In the genomic region with DNA sequence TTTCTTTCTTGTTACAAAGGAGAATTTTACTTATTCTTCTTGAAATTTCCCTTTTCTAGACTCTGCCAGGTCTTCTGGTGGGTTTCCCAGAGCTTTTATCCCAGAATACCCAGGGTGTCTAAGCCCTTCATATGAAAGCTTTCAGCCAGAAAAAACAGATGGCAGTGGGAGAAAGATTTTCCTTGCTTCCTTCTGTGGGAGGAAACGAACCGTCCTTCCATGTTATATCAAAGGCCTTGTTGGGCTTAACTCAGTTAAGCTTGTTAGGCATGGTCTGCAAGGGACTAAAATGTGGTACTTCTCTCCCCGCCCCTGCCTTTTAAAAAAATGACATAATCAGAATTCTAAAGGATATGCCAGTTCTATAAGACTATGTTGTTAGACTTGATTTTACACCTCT, we compare ENCODE assay signal across 20 cellular contexts. TPM values are rescaled to one million over a fixed set of nuclear protein-coding genes. Genes with fewer than 3 reads are reported as not detected.
DNase-seq lines count a peak whose midpoint lies in the region; TF ChIP-seq lines count a peak whose summit lies in the region.
"Had no signal": no experiment of that assay in that cellular context is flagged by ENCODE, and none has a peak within 500 bp of the region (broad histone marks: within the 10 kb centered on the region; RNA-seq: fewer than 3 reads in every experiment).

No MANE protein-coding gene starts in this region.

- no peak overlapping the region for H3K4me3 Mint-ChIP-seq in activated CD4-positive, alpha-beta T cell treated with anti-CD3 and anti-CD28 coated beads, Interleukin-2, amount 10 ng/mL, durations not matched to agents 24 days and 14 days

- no peaks in the 10 kb centered on the region for H4K20me1 ChIP-seq in osteoblast (ENCODE audit: insufficient read depth, low read length)

- intact Hi-C loops in lower leg skin (cut with DNase I; ENCODE audit: low total_unique reads), result no loop called here
- intact Hi-C loops in activated CD4-positive, alpha-beta T cell treated with anti-CD3 and anti-CD28 coated beads, Interleukin-2, amount 10 ng/mL, durations not matched to agents 24 days and 14 days (cut with micrococcal nuclease), result no loop called here

- H3K9me3 ChIP-seq in WERI-Rb-1 (ENCODE audit: severe bottlenecking), result no peaks in the 10 kb centered on the region
- no peaks in the 10 kb centered on the region for H3K9me3 ChIP-seq in osteoblast (ENCODE audit: low read depth, low read length)

- TF ChIP-seq CTCF in WERI-Rb-1 (IDR thresholded peaks at IDR 0.05; ENCODE audit: low read depth, low read length) (no peak), osteoblast (IDR thresholded peaks at IDR 0.05; ENCODE audit: extremely low read depth, low read depth, low read length) (no peak), lower leg skin (IDR thresholded peaks at IDR 0.05) (no peak)

- DNase-seq in Ammon's horn (ENCODE audit: low spot score), result peak; percentile 16
- peak; percentile 49 for DNase-seq in NCI-H2171 treated with DMSO at 0.1 percent for 48 hours (lab: John Stamatoyannopoulos, UW)
- DNase-seq in WERI-Rb-1, result peak; percentile 26
- peak; percentile 3 for DNase-seq in medulla oblongata (ENCODE audit: extremely low spot score)
- no peak for DNase-seq in osteoblast (ENCODE audit: insufficient read length, low spot score, missing footprints)
- no peak for DNase-seq in lower leg skin (ENCODE audit: low spot score in 2 of 2)
- no peak for DNase-seq in LoVo (ENCODE audit: low spot score)
- no peak for DNase-seq in activated CD4-positive, alpha-beta T cell treated with anti-CD3 and anti-CD28 coated beads, Interleukin-2, amount 10 ng/mL, durations not matched to agents 24 days and 14 days
- DNase-seq: 8988T, ACHN, Calu3, NCI-H1092, NCI-H1417 treated with DMSO at 0.1 percent for 48 hours, NCI-H1694 treated with DMSO at 0.1 percent for 48 hours, NCI-H2081, NCI-H524 treated with DMSO at 0.1 percent for 48 hours, NCI-H774, SHP77 had no signal

- H3K27ac ChIP-seq in WERI-Rb-1 (no peak overlapping the region), osteoblast (ENCODE audit: low read depth, low read length) (no peak overlapping the region)
- H3K27ac ChIP-seq: HL-60, RWPE1 had no signal

- peaks cover 9% of the 10 kb centered on the region for H3K4me1 ChIP-seq in osteoblast (ENCODE audit: insufficient read depth, low read length)

- H3K9me3 Mint-ChIP-seq in activated CD4-positive, alpha-beta T cell treated with anti-CD3 and anti-CD28 coated beads, Interleukin-2, amount 10 ng/mL, durations not matched to agents 24 days and 14 days, result no peaks in the 10 kb centered on the region

- H3K27me3 ChIP-seq in WERI-Rb-1 (ENCODE audit: insufficient read depth, low read depth, severe bottlenecking), result no peaks in the 10 kb centered on the region
- H3K27me3 ChIP-seq in osteoblast (ENCODE audit: insufficient read depth, low read length), result peaks cover 3% of the 10 kb centered on the region

- H3K27me3 Mint-ChIP-seq in activated CD4-positive, alpha-beta T cell treated with anti-CD3 and anti-CD28 coated beads, Interleukin-2, amount 10 ng/mL, durations not matched to agents 24 days and 14 days, result no peaks in the 10 kb centered on the region

- H3K4me2 ChIP-seq in osteoblast (ENCODE audit: insufficient read depth, low read length), result no peak overlapping the region

- no peaks in the 10 kb centered on the region for H3K36me3 Mint-ChIP-seq in activated CD4-positive, alpha-beta T cell treated with anti-CD3 and anti-CD28 coated beads, Interleukin-2, amount 10 ng/mL, durations not matched to agents 24 days and 14 days (ENCODE audit: low read depth)

- no peaks in the 10 kb centered on the region for H3K4me1 Mint-ChIP-seq in activated CD4-positive, alpha-beta T cell treated with anti-CD3 and anti-CD28 coated beads, Interleukin-2, amount 10 ng/mL, durations not matched to agents 24 days and 14 days

- no peak for TF ChIP-seq POLR2A in lower leg skin (IDR thresholded peaks at IDR 0.05)

- H3K79me2 ChIP-seq in osteoblast (ENCODE audit: insufficient read depth, low read length), result no peaks in the 10 kb centered on the region

- 86 to 96% methylated on average over 3 of the region's 3 CpGs for WGBS in lower leg skin, 2 donors

- H3K36me3 ChIP-seq in WERI-Rb-1 (no peaks in the 10 kb centered on the region), osteoblast (ENCODE audit: insufficient read depth, low read length) (no peaks in the 10 kb centered on the region)

- H3K4me3 ChIP-seq in WERI-Rb-1 (ENCODE audit: low read depth, low read length) (no peak overlapping the region), osteoblast (ENCODE audit: insufficient read depth, low read length) (no peak overlapping the region), lower leg skin (ENCODE audit: low read depth, poor library complexity, severe bottlenecking) (no peak overlapping the region)

- H3K27ac Mint-ChIP-seq in activated CD4-positive, alpha-beta T cell treated with anti-CD3 and anti-CD28 coated beads, Interleukin-2, amount 10 ng/mL, durations not matched to agents 24 days and 14 days, result no peak overlapping the region

- no peak overlapping the region for H2AFZ ChIP-seq in osteoblast (ENCODE audit: low read length)

RNA-seq across cellular contexts. Expression of a gene that starts 47.5 kb away (rescaled TPM):
- total RNA-seq in osteoblast (not detected in 2 replicates), lower leg skin (not detected)
- not detected in 2 replicates for total RNA-seq in activated CD4-positive, alpha-beta T cell treated with anti-CD3 and anti-CD28 coated beads, Interleukin-2, amount 10 ng/mL, durations not matched to agents 24 days and 14 days
- total RNA-seq: Calu3 had no signal

Comparison
In these comparisons a context has a peak if more than half of its experiments do, and no peak if none do; other contexts are left out.
1. DNase-seq: peak in Ammon's horn (single experiment), NCI-H2171 treated with DMSO at 0.1 percent for 48 hours (single experiment), WERI-Rb-1 (single experiment) and medulla oblongata (single experiment); none in osteoblast (single experiment), lower leg skin (0 of 2), LoVo (single experiment) and activated CD4-positive, alpha-beta T cell treated with anti-CD3 and anti-CD28 coated beads, Interleukin-2, amount 10 ng/mL, durations not matched to agents 24 days and 14 days (single experiment).